Comparison of ENCODE assay signal across 32 cellular contexts in genomic region chr2:179883407-179883806, GRCh38. TPM values are rescaled to one million over a fixed set of nuclear protein-coding genes. Genes with fewer than 3 reads are reported as not detected.
"Had no signal": no experiment of that assay in that cellular context is flagged by ENCODE, and none has a peak within 500 bp of the region (broad histone marks: within the 10 kb centered on the region; RNA-seq: fewer than 3 reads in every experiment).

No MANE protein-coding gene starts in this region.

- FAIRE-seq: bronchial epithelial cell, TTC549 had no signal

- H3K36me3 ChIP-seq: colonic mucosa, SJCRH30 had no signal

- DNase-seq: activated CD4-positive, alpha-beta memory T cell treated with anti-CD3 and anti-CD28 coated beads for 36 hours; activated CD4-positive, alpha-beta T cell treated with anti-CD3 and anti-CD28 coated beads for 36 hours; activated CD4-positive, alpha-beta T cell treated with anti-CD3 and anti-CD28 coated beads, Interleukin-2, amount 50 U/mL, for 1 hour; activated CD8-positive, alpha-beta memory T cell treated with anti-CD3 and anti-CD28 coated beads, Interleukin-2, amount 50 U/mL, for 4 hours; activated gamma-delta T cell treated with Interleukin-2 at 50 U/mL for 16 hours; activated naive CD4-positive, alpha-beta T cell treated with anti-CD3 and anti-CD28 coated beads for 36 hours; activated naive CD8-positive, alpha-beta T cell treated with anti-CD3 and anti-CD28 coated beads, Interleukin-2, amount 50 U/mL, for 24 hours; activated T-cell treated with anti-CD3 and anti-CD28 coated beads for 4 hours; activated T-cell treated with anti-CD3 and anti-CD28 coated beads, Interleukin-2, amount 50 U/mL, for 4 hours; anterior cingulate cortex; central memory CD4-positive, alpha-beta T cell; colonic mucosa; NCI-H1048; NCI-H1105 treated with DMSO at 0.1 percent for 48 hours; NCI-H1436; NCI-H1694 treated with DMSO at 0.1 percent for 48 hours; NCI-H2029; NCI-H345; NCI-H524 treated with DMSO at 0.1 percent for 48 hours; SHP77; SJCRH30; T1000 had no signal

- H3K27ac Mint-ChIP-seq: activated CD4-positive, alpha-beta memory T cell treated with anti-CD3 and anti-CD28 coated beads for 36 hours; activated CD4-positive, alpha-beta T cell treated with anti-CD3 and anti-CD28 coated beads for 36 hours; activated naive CD4-positive, alpha-beta T cell treated with anti-CD3 and anti-CD28 coated beads for 36 hours; activated naive CD4-positive, alpha-beta T cell treated with anti-CD3 and anti-CD28 coated beads, Interleukin-2, amount 50 U/mL, for 72 hours; activated naive CD8-positive, alpha-beta T cell treated with anti-CD3 and anti-CD28 coated beads, Interleukin-2, amount 50 U/mL, for 24 hours; activated T-helper 1 cell treated with anti-CD3 and anti-CD28 coated beads, Interleukin-12 subunit alpha, Interleukin-12 subunit beta, Interleukin-2, Interleukin-4 antibody, amounts not matched to agents 30 ng/mL and 10 ng/mL and 1 ng/mL, durations not matched to agents 14 hours and 24 hours and 36 hours had no signal

- H3K9me3 ChIP-seq: colonic mucosa, SJCRH30 had no signal

- H3K4me3 Mint-ChIP-seq: activated CD4-positive, alpha-beta memory T cell treated with anti-CD3 and anti-CD28 coated beads for 36 hours; activated CD4-positive, alpha-beta T cell treated with anti-CD3 and anti-CD28 coated beads for 36 hours; activated naive CD4-positive, alpha-beta T cell treated with anti-CD3 and anti-CD28 coated beads for 36 hours; activated naive CD8-positive, alpha-beta T cell treated with anti-CD3 and anti-CD28 coated beads, Interleukin-2, amount 50 U/mL, for 24 hours; activated T-cell treated with anti-CD3 and anti-CD28 coated beads, Interleukin-2, amount 50 U/mL, for 4 hours; activated T-helper 1 cell treated with anti-CD3 and anti-CD28 coated beads, Interleukin-12 subunit alpha, Interleukin-12 subunit beta, Interleukin-2, Interleukin-4 antibody, amounts not matched to agents 30 ng/mL and 10 ng/mL and 1 ng/mL, durations not matched to agents 14 hours and 24 hours and 36 hours; brain had no signal

- H3K27me3 Mint-ChIP-seq: activated CD4-positive, alpha-beta memory T cell treated with anti-CD3 and anti-CD28 coated beads for 36 hours; brain had no signal

- ATAC-seq: activated CD4-positive, alpha-beta T cell treated with anti-CD3 and anti-CD28 coated beads for 36 hours; activated CD4-positive, CD25-positive, alpha-beta regulatory T cell treated with anti-CD3 and anti-CD28 coated beads, Interleukin-2, amount 50 U/mL, for 24 hours; activated naive CD4-positive, alpha-beta T cell treated with anti-CD3 and anti-CD28 coated beads, Interleukin-2, amount 50 U/mL, for 72 hours; activated naive CD8-positive, alpha-beta T cell treated with anti-CD3 and anti-CD28 coated beads, Interleukin-2, amount 50 U/mL, for 24 hours; activated T-cell treated with anti-CD3 and anti-CD28 coated beads, Interleukin-2, amount 50 U/mL, for 4 hours; Panc1 had no signal

- H3K4me3 ChIP-seq: colonic mucosa, SJCRH30, SK-N-MC had no signal

- H3K4me1 Mint-ChIP-seq: activated CD4-positive, alpha-beta T cell treated with anti-CD3 and anti-CD28 coated beads for 36 hours; activated naive CD8-positive, alpha-beta T cell treated with anti-CD3 and anti-CD28 coated beads, Interleukin-2, amount 50 U/mL, for 24 hours; brain had no signal

- H3K27ac ChIP-seq: colonic mucosa, SJCRH30, SK-N-MC had no signal

- H3K27me3 ChIP-seq: colonic mucosa, SJCRH30 had no signal

- H3K4me1 ChIP-seq: colonic mucosa, SJCRH30 had no signal

RNA-seq across cellular contexts. Expression of gene ZNF385B, which starts 22.0 kb away (rescaled TPM):
- total RNA-seq: activated CD4-positive, alpha-beta memory T cell treated with anti-CD3 and anti-CD28 coated beads for 36 hours; activated CD4-positive, alpha-beta T cell treated with anti-CD3 and anti-CD28 coated beads for 36 hours; activated naive CD4-positive, alpha-beta T cell treated with anti-CD3 and anti-CD28 coated beads for 36 hours; activated naive CD4-positive, alpha-beta T cell treated with anti-CD3 and anti-CD28 coated beads, Interleukin-2, amount 50 U/mL, for 72 hours; activated T-helper 1 cell treated with anti-CD3 and anti-CD28 coated beads, Interleukin-12 subunit alpha, Interleukin-12 subunit beta, Interleukin-2, Interleukin-4 antibody, amounts not matched to agents 30 ng/mL and 10 ng/mL and 1 ng/mL, durations not matched to agents 14 hours and 24 hours and 36 hours; bronchial epithelial cell; T-helper 1 cell treated with Interleukin-12 subunit alpha and Interleukin-12 subunit beta and Interleukin-4 antibody, amounts not matched to agents 30 ng/mL and 1 ng/mL, for 36 hours; T-helper 2 cell treated with Interferon-gamma antibody and Interleukin-4, amounts not matched to agents 100 ng/mL and 5 ng/mL, for 36 hours had no signal
